12 cellular contexts compared by ENCODE assay signal in the genomic region with DNA sequence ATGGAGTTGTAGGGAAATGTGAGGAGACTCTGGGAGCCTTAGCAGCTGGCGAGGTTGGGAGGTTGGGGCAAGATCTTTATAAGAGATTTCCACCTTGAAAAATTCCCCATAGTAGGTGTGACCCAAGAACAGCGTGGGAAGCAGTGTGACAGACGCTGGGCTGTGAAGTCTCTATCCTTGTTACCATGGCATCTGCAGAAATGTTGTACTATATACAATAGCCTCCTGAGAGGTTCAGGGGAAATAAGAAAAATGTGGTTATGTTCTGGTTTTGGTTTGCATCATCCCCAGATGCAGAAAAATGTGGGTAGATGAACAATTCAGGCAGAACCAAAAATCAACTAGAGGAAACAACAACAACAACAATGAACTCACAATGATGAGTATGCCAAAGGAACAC.
DNase-seq lines count a peak whose midpoint lies in the region; ATAC-seq lines count a peak whose summit lies in the region.
"Had no signal": no experiment of that assay in that cellular context is flagged by ENCODE, and none has a peak within 500 bp of the region (broad histone marks: within the 10 kb centered on the region; RNA-seq: fewer than 3 reads in every experiment).

No MANE protein-coding gene starts in this region.

- DNase-seq in GM03348 (ENCODE audit: low spot score): no peak
- DNase-seq in effector CD8-positive, alpha-beta T cell (lab: John Stamatoyannopoulos, UW): no peak
- no peak for DNase-seq in 8988T
- no peak for DNase-seq in activated gamma-delta T cell treated with Interleukin-2 at 50 U/mL for 16 hours
- DNase-seq: activated CD4-positive, alpha-beta T cell treated with anti-CD3 and anti-CD28 coated beads for 48 hours; immature natural killer cell; transverse colon had no signal

- ATAC-seq in GM18508 (IDR thresholded peaks at IDR 0.05; ENCODE audit: insufficient read depth, unreplicated experiment) (peak; percentile 62), GM19455 (IDR thresholded peaks at IDR 0.05; ENCODE audit: unreplicated experiment) (peak; percentile 84), HG02840 (IDR thresholded peaks at IDR 0.05; ENCODE audit: low FRiP score, unreplicated experiment) (peak; percentile 81), HG03442 (IDR thresholded peaks at IDR 0.05; ENCODE audit: unreplicated experiment) (peak; percentile 87)
- ATAC-seq: sciatic nerve had no signal
